ENCODE assay signal across 1 cellular context in the genomic region with DNA sequence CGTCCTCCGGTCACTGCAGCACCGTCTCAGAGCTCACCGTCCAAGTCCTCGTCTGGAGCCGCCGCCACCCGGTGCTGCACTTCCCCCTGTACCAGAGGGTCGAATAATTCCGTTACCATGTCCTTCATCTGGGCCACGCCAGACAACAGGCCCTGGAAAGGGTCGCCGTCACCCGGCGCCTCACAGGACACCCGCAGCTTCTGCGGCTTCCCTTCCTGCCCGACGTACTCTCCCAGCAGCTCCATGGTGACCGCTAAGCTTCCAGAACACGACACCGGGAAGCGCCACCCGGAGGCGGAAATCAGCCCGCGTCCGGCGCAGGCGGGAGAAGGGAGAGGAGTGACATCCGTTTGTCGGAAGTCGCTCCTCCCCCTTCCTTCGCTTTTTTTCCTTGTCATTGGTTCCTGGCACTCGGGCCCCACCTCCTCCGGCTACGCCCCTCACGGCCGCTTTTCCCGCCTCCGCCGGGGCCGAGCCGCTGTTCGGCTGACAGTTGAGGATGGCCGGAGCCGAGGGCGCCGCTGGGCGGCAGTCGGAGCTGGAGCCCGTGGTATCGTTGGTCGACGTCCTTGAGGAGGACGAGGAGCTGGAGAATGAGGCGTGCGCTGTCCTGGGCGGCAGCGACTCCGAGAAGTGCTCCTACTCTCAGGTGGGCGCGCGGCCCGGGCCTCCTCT.
TF ChIP-seq lines count a peak whose summit lies in the region.

A gene with protein sequence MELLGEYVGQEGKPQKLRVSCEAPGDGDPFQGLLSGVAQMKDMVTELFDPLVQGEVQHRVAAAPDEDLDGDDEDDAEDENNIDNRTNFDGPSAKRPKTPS (minus strand): TSS at position 273 of the 675 bp plus-strand sequence. CDS start 28 bp downstream, at position 245.
A gene with protein sequence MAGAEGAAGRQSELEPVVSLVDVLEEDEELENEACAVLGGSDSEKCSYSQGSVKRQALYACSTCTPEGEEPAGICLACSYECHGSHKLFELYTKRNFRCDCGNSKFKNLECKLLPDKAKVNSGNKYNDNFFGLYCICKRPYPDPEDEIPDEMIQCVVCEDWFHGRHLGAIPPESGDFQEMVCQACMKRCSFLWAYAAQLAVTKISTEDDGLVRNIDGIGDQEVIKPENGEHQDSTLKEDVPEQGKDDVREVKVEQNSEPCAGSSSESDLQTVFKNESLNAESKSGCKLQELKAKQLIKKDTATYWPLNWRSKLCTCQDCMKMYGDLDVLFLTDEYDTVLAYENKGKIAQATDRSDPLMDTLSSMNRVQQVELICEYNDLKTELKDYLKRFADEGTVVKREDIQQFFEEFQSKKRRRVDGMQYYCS (plus strand): TSS at position 464 of the 675 bp plus-strand sequence. CDS start 36 bp downstream, at position 500.

TF ChIP-seq in HepG2, 621 proteins besides CTCF, POLR2A, EP300 and RAD21 (continued from another document and continues in another):
- TF ChIP-seq, protein P1, sequence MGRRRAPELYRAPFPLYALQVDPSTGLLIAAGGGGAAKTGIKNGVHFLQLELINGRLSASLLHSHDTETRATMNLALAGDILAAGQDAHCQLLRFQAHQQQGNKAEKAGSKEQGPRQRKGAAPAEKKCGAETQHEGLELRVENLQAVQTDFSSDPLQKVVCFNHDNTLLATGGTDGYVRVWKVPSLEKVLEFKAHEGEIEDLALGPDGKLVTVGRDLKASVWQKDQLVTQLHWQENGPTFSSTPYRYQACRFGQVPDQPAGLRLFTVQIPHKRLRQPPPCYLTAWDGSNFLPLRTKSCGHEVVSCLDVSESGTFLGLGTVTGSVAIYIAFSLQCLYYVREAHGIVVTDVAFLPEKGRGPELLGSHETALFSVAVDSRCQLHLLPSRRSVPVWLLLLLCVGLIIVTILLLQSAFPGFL (CRISPR knock-in tag; IDR thresholded peaks at IDR 0.05): no peak
- TF ChIP-seq SSRP1 (CRISPR knock-in tag; IDR thresholded peaks at IDR 0.05) (no peak), ZNF260 (CRISPR knock-in tag; IDR thresholded peaks at IDR 0.05; ENCODE audit: borderline replicate concordance, low read depth) (no peak), NFYB (CRISPR knock-in tag; IDR thresholded peaks at IDR 0.05) (peak; percentile 73), MAF1 (CRISPR knock-in tag; IDR thresholded peaks at IDR 0.05; ENCODE audit: borderline replicate concordance) (no peak), NFATC3 (CRISPR knock-in tag; IDR thresholded peaks at IDR 0.05) (peak; percentile 82; the same call in 1 of the 2 replicates), JARID2 (CRISPR knock-in tag; IDR thresholded peaks at IDR 0.05; ENCODE audit: insufficient replicate concordance) (peak; percentile 65), WIZ (CRISPR knock-in tag; IDR thresholded peaks at IDR 0.05) (no peak), BORCS8-MEF2B (CRISPR knock-in tag; IDR thresholded peaks at IDR 0.05) (peak; percentile 82), NFIB (CRISPR knock-in tag; IDR thresholded peaks at IDR 0.05; ENCODE audit: borderline replicate concordance) (no peak), ZNF263 (CRISPR knock-in tag; IDR thresholded peaks at IDR 0.05) (peak; percentile 95), SYNCRIP (IDR thresholded peaks at IDR 0.05; ENCODE audit: insufficient read depth, low read depth, low read length) (no peak), U2AF2 (IDR thresholded peaks at IDR 0.05; ENCODE audit: low read depth, low read length) (no peak), ZNF331 (CRISPR knock-in tag; IDR thresholded peaks at IDR 0.05) (peak; percentile 41; the same call in 1 of the 2 replicates), ZNF3 (CRISPR knock-in tag; IDR thresholded peaks at IDR 0.05) (no peak), ZNF230 (CRISPR knock-in tag; IDR thresholded peaks at IDR 0.05) (no peak; the same call in 1 of the 2 replicates), SRY (CRISPR knock-in tag; IDR thresholded peaks at IDR 0.05) (0 out of 2 replicates have a peak, but pooled peaks have one; percentile 57), MYNN (CRISPR knock-in tag; IDR thresholded peaks at IDR 0.05; ENCODE audit: low read depth) (no peak), ZNF816 (CRISPR knock-in tag; IDR thresholded peaks at IDR 0.05; ENCODE audit: borderline replicate concordance) (peak; percentile 79; the same call in 1 of the 2 replicates), ZNF225 (CRISPR knock-in tag; IDR thresholded peaks at IDR 0.05) (0 out of 2 replicates have a peak, but pooled peaks have one; percentile 52), NFE2 (CRISPR knock-in tag; IDR thresholded peaks at IDR 0.05) (no peak)
- TF ChIP-seq, protein P2, sequence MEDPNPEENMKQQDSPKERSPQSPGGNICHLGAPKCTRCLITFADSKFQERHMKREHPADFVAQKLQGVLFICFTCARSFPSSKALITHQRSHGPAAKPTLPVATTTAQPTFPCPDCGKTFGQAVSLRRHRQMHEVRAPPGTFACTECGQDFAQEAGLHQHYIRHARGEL (CRISPR knock-in tag; IDR thresholded peaks at IDR 0.05): no peak
- TF ChIP-seq, protein P3, sequence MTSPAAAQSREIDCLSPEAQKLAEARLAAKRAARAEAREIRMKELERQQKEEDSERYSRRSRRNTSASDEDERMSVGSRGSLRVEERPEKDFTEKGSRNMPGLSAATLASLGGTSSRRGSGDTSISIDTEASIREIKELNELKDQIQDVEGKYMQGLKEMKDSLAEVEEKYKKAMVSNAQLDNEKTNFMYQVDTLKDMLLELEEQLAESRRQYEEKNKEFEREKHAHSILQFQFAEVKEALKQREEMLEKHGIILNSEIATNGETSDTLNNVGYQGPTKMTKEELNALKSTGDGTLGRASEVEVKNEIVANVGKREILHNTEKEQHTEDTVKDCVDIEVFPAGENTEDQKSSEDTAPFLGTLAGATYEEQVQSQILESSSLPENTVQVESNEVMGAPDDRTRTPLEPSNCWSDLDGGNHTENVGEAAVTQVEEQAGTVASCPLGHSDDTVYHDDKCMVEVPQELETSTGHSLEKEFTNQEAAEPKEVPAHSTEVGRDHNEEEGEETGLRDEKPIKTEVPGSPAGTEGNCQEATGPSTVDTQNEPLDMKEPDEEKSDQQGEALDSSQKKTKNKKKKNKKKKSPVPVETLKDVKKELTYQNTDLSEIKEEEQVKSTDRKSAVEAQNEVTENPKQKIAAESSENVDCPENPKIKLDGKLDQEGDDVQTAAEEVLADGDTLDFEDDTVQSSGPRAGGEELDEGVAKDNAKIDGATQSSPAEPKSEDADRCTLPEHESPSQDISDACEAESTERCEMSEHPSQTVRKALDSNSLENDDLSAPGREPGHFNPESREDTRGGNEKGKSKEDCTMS (CRISPR knock-in tag; conservative IDR thresholded peaks at IDR 0.05): no peak
- TF ChIP-seq, protein P4, sequence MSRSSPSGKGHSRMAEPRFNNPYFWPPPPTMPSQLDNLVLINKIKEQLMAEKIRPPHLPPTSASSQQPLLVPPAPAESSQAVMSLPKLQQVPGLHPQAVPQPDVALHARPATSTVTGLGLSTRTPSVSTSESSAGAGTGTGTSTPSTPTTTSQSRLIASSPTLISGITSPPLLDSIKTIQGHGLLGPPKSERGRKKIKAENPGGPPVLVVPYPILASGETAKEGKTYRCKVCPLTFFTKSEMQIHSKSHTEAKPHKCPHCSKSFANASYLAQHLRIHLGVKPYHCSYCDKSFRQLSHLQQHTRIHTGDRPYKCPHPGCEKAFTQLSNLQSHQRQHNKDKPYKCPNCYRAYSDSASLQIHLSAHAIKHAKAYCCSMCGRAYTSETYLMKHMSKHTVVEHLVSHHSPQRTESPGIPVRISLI (CRISPR knock-in tag; IDR thresholded peaks at IDR 0.05; ENCODE audit: borderline replicate concordance): no peak; the same call in 1 of the 2 replicates
- TF ChIP-seq, protein P5, sequence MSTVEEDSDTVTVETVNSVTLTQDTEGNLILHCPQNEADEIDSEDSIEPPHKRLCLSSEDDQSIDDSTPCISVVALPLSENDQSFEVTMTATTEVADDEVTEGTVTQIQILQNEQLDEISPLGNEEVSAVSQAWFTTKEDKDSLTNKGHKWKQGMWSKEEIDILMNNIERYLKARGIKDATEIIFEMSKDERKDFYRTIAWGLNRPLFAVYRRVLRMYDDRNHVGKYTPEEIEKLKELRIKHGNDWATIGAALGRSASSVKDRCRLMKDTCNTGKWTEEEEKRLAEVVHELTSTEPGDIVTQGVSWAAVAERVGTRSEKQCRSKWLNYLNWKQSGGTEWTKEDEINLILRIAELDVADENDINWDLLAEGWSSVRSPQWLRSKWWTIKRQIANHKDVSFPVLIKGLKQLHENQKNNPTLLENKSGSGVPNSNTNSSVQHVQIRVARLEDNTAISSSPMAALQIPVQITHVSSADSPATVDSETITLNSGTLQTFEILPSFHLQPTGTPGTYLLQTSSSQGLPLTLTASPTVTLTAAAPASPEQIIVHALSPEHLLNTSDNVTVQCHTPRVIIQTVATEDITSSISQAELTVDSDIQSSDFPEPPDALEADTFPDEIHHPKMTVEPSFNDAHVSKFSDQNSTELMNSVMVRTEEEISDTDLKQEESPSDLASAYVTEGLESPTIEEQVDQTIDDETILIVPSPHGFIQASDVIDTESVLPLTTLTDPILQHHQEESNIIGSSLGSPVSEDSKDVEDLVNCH (CRISPR knock-in tag; IDR thresholded peaks at IDR 0.05): 0 out of 2 replicates have a peak, but pooled peaks have one; percentile 58
- TF ChIP-seq, protein P6, sequence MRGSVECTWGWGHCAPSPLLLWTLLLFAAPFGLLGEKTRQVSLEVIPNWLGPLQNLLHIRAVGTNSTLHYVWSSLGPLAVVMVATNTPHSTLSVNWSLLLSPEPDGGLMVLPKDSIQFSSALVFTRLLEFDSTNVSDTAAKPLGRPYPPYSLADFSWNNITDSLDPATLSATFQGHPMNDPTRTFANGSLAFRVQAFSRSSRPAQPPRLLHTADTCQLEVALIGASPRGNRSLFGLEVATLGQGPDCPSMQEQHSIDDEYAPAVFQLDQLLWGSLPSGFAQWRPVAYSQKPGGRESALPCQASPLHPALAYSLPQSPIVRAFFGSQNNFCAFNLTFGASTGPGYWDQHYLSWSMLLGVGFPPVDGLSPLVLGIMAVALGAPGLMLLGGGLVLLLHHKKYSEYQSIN (CRISPR knock-in tag; IDR thresholded peaks at IDR 0.05; ENCODE audit: borderline replicate concordance): no peak
- TF ChIP-seq, protein P7, sequence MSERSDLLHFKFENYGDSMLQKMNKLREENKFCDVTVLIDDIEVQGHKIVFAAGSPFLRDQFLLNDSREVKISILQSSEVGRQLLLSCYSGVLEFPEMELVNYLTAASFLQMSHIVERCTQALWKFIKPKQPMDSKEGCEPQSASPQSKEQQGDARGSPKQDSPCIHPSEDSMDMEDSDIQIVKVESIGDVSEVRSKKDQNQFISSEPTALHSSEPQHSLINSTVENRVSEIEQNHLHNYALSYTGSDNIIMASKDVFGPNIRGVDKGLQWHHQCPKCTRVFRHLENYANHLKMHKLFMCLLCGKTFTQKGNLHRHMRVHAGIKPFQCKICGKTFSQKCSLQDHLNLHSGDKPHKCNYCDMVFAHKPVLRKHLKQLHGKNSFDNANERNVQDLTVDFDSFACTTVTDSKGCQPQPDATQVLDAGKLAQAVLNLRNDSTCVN (CRISPR knock-in tag; IDR thresholded peaks at IDR 0.05; ENCODE audit: borderline replicate concordance): peak; percentile 61; the same call in 1 of the 2 replicates
- TF ChIP-seq, protein P8, sequence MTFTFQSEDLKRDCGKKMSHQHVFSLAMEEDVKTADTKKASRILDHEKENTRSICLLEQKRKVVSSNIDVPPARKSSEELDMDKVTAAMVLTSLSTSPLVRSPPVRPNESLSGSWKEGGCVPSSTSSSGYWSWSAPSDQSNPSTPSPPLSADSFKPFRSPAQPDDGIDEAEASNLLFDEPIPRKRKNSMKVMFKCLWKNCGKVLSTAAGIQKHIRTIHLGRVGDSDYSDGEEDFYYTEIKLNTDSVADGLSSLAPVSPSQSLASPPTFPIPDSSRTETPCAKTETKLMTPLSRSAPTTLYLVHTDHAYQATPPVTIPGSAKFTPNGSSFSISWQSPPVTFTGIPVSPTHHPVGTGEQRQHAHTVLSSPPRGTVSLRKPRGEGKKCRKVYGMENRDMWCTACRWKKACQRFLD (CRISPR knock-in tag; IDR thresholded peaks at IDR 0.05; ENCODE audit: borderline replicate concordance): no peak
- TF ChIP-seq, protein P9, sequence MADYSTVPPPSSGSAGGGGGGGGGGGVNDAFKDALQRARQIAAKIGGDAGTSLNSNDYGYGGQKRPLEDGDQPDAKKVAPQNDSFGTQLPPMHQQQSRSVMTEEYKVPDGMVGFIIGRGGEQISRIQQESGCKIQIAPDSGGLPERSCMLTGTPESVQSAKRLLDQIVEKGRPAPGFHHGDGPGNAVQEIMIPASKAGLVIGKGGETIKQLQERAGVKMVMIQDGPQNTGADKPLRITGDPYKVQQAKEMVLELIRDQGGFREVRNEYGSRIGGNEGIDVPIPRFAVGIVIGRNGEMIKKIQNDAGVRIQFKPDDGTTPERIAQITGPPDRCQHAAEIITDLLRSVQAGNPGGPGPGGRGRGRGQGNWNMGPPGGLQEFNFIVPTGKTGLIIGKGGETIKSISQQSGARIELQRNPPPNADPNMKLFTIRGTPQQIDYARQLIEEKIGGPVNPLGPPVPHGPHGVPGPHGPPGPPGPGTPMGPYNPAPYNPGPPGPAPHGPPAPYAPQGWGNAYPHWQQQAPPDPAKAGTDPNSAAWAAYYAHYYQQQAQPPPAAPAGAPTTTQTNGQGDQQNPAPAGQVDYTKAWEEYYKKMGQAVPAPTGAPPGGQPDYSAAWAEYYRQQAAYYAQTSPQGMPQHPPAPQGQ (CRISPR knock-in tag; IDR thresholded peaks at IDR 0.05; ENCODE audit: borderline replicate concordance): no peak
- TF ChIP-seq, protein P10, sequence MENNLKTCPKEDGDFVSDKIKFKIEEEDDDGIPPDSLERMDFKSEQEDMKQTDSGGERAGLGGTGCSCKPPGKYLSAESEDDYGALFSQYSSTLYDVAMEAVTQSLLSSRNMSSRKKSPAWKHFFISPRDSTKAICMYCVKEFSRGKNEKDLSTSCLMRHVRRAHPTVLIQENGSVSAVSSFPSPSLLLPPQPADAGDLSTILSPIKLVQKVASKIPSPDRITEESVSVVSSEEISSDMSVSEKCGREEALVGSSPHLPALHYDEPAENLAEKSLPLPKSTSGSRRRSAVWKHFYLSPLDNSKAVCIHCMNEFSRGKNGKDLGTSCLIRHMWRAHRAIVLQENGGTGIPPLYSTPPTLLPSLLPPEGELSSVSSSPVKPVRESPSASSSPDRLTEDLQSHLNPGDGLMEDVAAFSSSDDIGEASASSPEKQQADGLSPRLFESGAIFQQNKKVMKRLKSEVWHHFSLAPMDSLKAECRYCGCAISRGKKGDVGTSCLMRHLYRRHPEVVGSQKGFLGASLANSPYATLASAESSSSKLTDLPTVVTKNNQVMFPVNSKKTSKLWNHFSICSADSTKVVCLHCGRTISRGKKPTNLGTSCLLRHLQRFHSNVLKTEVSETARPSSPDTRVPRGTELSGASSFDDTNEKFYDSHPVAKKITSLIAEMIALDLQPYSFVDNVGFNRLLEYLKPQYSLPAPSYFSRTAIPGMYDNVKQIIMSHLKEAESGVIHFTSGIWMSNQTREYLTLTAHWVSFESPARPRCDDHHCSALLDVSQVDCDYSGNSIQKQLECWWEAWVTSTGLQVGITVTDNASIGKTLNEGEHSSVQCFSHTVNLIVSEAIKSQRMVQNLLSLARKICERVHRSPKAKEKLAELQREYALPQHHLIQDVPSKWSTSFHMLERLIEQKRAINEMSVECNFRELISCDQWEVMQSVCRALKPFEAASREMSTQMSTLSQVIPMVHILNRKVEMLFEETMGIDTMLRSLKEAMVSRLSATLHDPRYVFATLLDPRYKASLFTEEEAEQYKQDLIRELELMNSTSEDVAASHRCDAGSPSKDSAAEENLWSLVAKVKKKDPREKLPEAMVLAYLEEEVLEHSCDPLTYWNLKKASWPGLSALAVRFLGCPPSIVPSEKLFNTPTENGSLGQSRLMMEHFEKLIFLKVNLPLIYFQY (CRISPR knock-in tag; IDR thresholded peaks at IDR 0.05; ENCODE audit: borderline replicate concordance): peak; percentile 40
- TF ChIP-seq, protein P11, sequence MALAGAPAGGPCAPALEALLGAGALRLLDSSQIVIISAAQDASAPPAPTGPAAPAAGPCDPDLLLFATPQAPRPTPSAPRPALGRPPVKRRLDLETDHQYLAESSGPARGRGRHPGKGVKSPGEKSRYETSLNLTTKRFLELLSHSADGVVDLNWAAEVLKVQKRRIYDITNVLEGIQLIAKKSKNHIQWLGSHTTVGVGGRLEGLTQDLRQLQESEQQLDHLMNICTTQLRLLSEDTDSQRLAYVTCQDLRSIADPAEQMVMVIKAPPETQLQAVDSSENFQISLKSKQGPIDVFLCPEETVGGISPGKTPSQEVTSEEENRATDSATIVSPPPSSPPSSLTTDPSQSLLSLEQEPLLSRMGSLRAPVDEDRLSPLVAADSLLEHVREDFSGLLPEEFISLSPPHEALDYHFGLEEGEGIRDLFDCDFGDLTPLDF (CRISPR knock-in tag; IDR thresholded peaks at IDR 0.05): peak; percentile 94
